Comparison of ENCODE assay signal across 3 cellular contexts in genomic region chrX:603029-603428, GRCh38. TPM values are rescaled to one million over a fixed set of nuclear protein-coding genes. Genes with fewer than 3 reads are reported as not detected.
"Had no signal": no experiment of that assay in that cellular context is flagged by ENCODE, and none has a peak within 500 bp of the region (broad histone marks: within the 10 kb centered on the region; RNA-seq: fewer than 3 reads in every experiment).

No MANE protein-coding gene starts in this region.

RNA-seq across cellular contexts. Expression of gene SHOX, which starts 27.6 kb away (rescaled TPM):
- total RNA-seq: LHCN-M2, M059J, MCF 10A had no signal
